Comparison of ENCODE assay signal across 8 cellular contexts in genomic region chr5:1468247-1468612, GRCh38. TPM values are rescaled to one million over a fixed set of nuclear protein-coding genes. Genes with fewer than 3 reads are reported as not detected.
DNase-seq lines count a peak whose midpoint lies in the region; ATAC-seq and TF ChIP-seq lines count a peak whose summit lies in the region.

No MANE protein-coding gene starts in this region.

- intact Hi-C loops in activated CD4-positive, alpha-beta T cell treated with anti-CD3 and anti-CD28 coated beads for 36 hours (cut with DNase I, micrococcal nuclease), result loop anchor here in 1 of 2 experiments (1.0 kb wide), 1 partner anchor 300 kb away; no protein-coding TSS in a partner anchor
- intact Hi-C loops in activated CD4-positive, alpha-beta T cell treated with anti-CD3 and anti-CD28 coated beads, Interleukin-2, amount 10 ng/mL, durations not matched to agents 24 days and 14 days (cut with micrococcal nuclease), result no loop called here
- intact Hi-C loops in sigmoid colon (cut with DNase I), result no loop called here

- peaks cover 6% of the 10 kb centered on the region for H3K4me1 Mint-ChIP-seq in activated CD4-positive, alpha-beta T cell treated with anti-CD3 and anti-CD28 coated beads for 36 hours
- H3K4me1 Mint-ChIP-seq in activated CD4-positive, alpha-beta T cell treated with anti-CD3 and anti-CD28 coated beads, Interleukin-2, amount 10 ng/mL, durations not matched to agents 24 days and 14 days, result no peaks in the 10 kb centered on the region
- peaks cover 3% of the 10 kb centered on the region for H3K4me1 Mint-ChIP-seq in endothelial cell (ENCODE audit: unreplicated experiment)
- H3K4me1 Mint-ChIP-seq in nephron, result no peaks in the 10 kb centered on the region

- H3K27ac ChIP-seq in sigmoid colon, result no peak overlapping the region

- WGBS in sigmoid colon, 2 donors, result 51 to 71% methylated on average over 15 of the region's 15 CpGs

- no peak overlapping the region for H3K27ac Mint-ChIP-seq in activated CD4-positive, alpha-beta T cell treated with anti-CD3 and anti-CD28 coated beads for 36 hours
- no peak overlapping the region for H3K27ac Mint-ChIP-seq in activated CD4-positive, alpha-beta T cell treated with anti-CD3 and anti-CD28 coated beads, Interleukin-2, amount 10 ng/mL, durations not matched to agents 24 days and 14 days
- no peak overlapping the region for H3K27ac Mint-ChIP-seq in endothelial cell (ENCODE audit: unreplicated experiment)
- H3K27ac Mint-ChIP-seq in nephron, result no peak overlapping the region

- H3K9me3 ChIP-seq in NT2/D1 (ENCODE audit: insufficient read depth, low read length) (no peaks in the 10 kb centered on the region), sigmoid colon (no peaks in the 10 kb centered on the region)

- TF ChIP-seq EP300 in sigmoid colon (IDR thresholded peaks at IDR 0.05), result no peak

- POLR2A ChIA-PET in activated CD4-positive, alpha-beta T cell treated with anti-CD3 and anti-CD28 coated beads for 36 hours (lab: Charles Lee), result no interaction called here

- CTCF ChIA-PET in activated CD4-positive, alpha-beta T cell treated with anti-CD3 and anti-CD28 coated beads for 36 hours (lab: Charles Lee), result interaction anchor here (0.6 to 1.3 kb wide), 3 partner anchors 67 to 728 kb away, joined by 3 to 4 read pairs (median 4); no protein-coding TSS in a partner anchor

- no peaks in the 10 kb centered on the region for H3K27me3 ChIP-seq in NT2/D1 (ENCODE audit: insufficient read depth, insufficient read length)
- H3K27me3 ChIP-seq in sigmoid colon, result no peaks in the 10 kb centered on the region

- no peak for TF ChIP-seq POLR2A in sigmoid colon (IDR thresholded peaks at IDR 0.05)

- peaks cover 12% of the 10 kb centered on the region for H3K4me1 ChIP-seq in NT2/D1 (ENCODE audit: insufficient read depth, insufficient read length)
- H3K4me1 ChIP-seq in sigmoid colon, result no peaks in the 10 kb centered on the region

- H3K36me3 Mint-ChIP-seq in activated CD4-positive, alpha-beta T cell treated with anti-CD3 and anti-CD28 coated beads for 36 hours (ENCODE audit: low read depth), result peaks cover 40% of the 10 kb centered on the region
- H3K36me3 Mint-ChIP-seq in activated CD4-positive, alpha-beta T cell treated with anti-CD3 and anti-CD28 coated beads, Interleukin-2, amount 10 ng/mL, durations not matched to agents 24 days and 14 days (ENCODE audit: low read depth), result peaks cover 52% of the 10 kb centered on the region
- H3K36me3 Mint-ChIP-seq in endothelial cell (ENCODE audit: low read depth, unreplicated experiment) (peaks cover 29% of the 10 kb centered on the region), nephron (ENCODE audit: low read depth) (peaks cover 44% of the 10 kb centered on the region)

- peaks cover 6% of the 10 kb centered on the region for H3K9me3 Mint-ChIP-seq in activated CD4-positive, alpha-beta T cell treated with anti-CD3 and anti-CD28 coated beads for 36 hours (ENCODE audit: low read depth)
- peaks cover 4% of the 10 kb centered on the region for H3K9me3 Mint-ChIP-seq in activated CD4-positive, alpha-beta T cell treated with anti-CD3 and anti-CD28 coated beads, Interleukin-2, amount 10 ng/mL, durations not matched to agents 24 days and 14 days
- H3K9me3 Mint-ChIP-seq in endothelial cell (ENCODE audit: unreplicated experiment), result no peaks in the 10 kb centered on the region
- H3K9me3 Mint-ChIP-seq in nephron, result no peaks in the 10 kb centered on the region

- H3K36me3 ChIP-seq in NT2/D1 (ENCODE audit: insufficient read depth, insufficient read length, low read length) (peaks cover 97% of the 10 kb centered on the region), sigmoid colon (peaks cover 2 to 56% (median 15%) of the 10 kb centered on the region in 4 donors)

- H3K4me3 ChIP-seq in NT2/D1 (ENCODE audit: insufficient read length, low read depth), result no peak overlapping the region
- no peak overlapping the region for H3K4me3 ChIP-seq in sigmoid colon

- DNase-seq in activated CD4-positive, alpha-beta T cell treated with anti-CD3 and anti-CD28 coated beads for 36 hours, result peak; percentile 54
- DNase-seq in activated CD4-positive, alpha-beta T cell treated with anti-CD3 and anti-CD28 coated beads, Interleukin-2, amount 10 ng/mL, durations not matched to agents 24 days and 14 days, result no peak
- DNase-seq in NT2/D1 (ENCODE audit: low read depth, low spot score) (peak; percentile 15), endothelial cell (ENCODE audit: low spot score) (peak; percentile 74), sigmoid colon (no peak)

- no peak for ATAC-seq in activated CD4-positive, alpha-beta T cell treated with anti-CD3 and anti-CD28 coated beads for 36 hours
- no peak for ATAC-seq in HG03135 (IDR thresholded peaks at IDR 0.05; ENCODE audit: unreplicated experiment)
- ATAC-seq in HG02588 (IDR thresholded peaks at IDR 0.05; ENCODE audit: unreplicated experiment), result no peak

- TF ChIP-seq CTCF in endothelial cell (IDR thresholded peaks at IDR 0.05; ENCODE audit: unreplicated experiment), result peak; percentile 62
- peak; percentile 38 to 67 (median 54) for TF ChIP-seq CTCF in nephron (IDR thresholded peaks at IDR 0.05; ENCODE audit: unreplicated experiment in 3 of 3)
- peak in 2 of 4 experiments; percentile 20 to 32 for TF ChIP-seq CTCF in sigmoid colon (IDR thresholded peaks at IDR 0.05)

- H3K27me3 Mint-ChIP-seq in activated CD4-positive, alpha-beta T cell treated with anti-CD3 and anti-CD28 coated beads for 36 hours, result no peaks in the 10 kb centered on the region
- no peaks in the 10 kb centered on the region for H3K27me3 Mint-ChIP-seq in activated CD4-positive, alpha-beta T cell treated with anti-CD3 and anti-CD28 coated beads, Interleukin-2, amount 10 ng/mL, durations not matched to agents 24 days and 14 days
- H3K27me3 Mint-ChIP-seq in endothelial cell (ENCODE audit: unreplicated experiment), result peaks cover 15% of the 10 kb centered on the region
- H3K27me3 Mint-ChIP-seq in nephron (ENCODE audit: low read depth), result no peaks in the 10 kb centered on the region

- H3K4me3 Mint-ChIP-seq in activated CD4-positive, alpha-beta T cell treated with anti-CD3 and anti-CD28 coated beads for 36 hours, result no peak overlapping the region
- no peak overlapping the region for H3K4me3 Mint-ChIP-seq in activated CD4-positive, alpha-beta T cell treated with anti-CD3 and anti-CD28 coated beads, Interleukin-2, amount 10 ng/mL, durations not matched to agents 24 days and 14 days
- peak overlapping the region; percentile 69 for H3K4me3 Mint-ChIP-seq in endothelial cell (ENCODE audit: unreplicated experiment)
- H3K4me3 Mint-ChIP-seq in nephron, result no peak overlapping the region

- no peak overlapping the region for H3K9ac ChIP-seq in NT2/D1 (ENCODE audit: insufficient read length, low read depth)

RNA-seq across cellular contexts. Expression of gene SLC6A3, which starts 23.0 kb away (rescaled TPM):
- total RNA-seq in activated CD4-positive, alpha-beta T cell treated with anti-CD3 and anti-CD28 coated beads for 36 hours, result not detected
- total RNA-seq in activated CD4-positive, alpha-beta T cell treated with anti-CD3 and anti-CD28 coated beads, Interleukin-2, amount 10 ng/mL, durations not matched to agents 24 days and 14 days, result not detected in 2 replicates
- 0.10 TPM for total RNA-seq in endothelial cell (ENCODE audit: unreplicated experiment)
- total RNA-seq in sigmoid colon, result not detected
- under 1 TPM in 1 of 3 donors, not detected in 2; 0.06 TPM for polyA plus RNA-seq in sigmoid colon

RNA-seq across cellular contexts. Expression of gene LPCAT1, which starts 55.5 kb away (rescaled TPM):
- total RNA-seq in activated CD4-positive, alpha-beta T cell treated with anti-CD3 and anti-CD28 coated beads for 36 hours, result 10 to 100 TPM; 42.5 to 54.5 TPM
- 93.2 and 95.6 TPM in 2 replicates for total RNA-seq in activated CD4-positive, alpha-beta T cell treated with anti-CD3 and anti-CD28 coated beads, Interleukin-2, amount 10 ng/mL, durations not matched to agents 24 days and 14 days
- 81.3 TPM for total RNA-seq in endothelial cell (ENCODE audit: unreplicated experiment)
- 10 to 100 TPM; 20.6 to 24.3 (median 22.3) TPM for total RNA-seq in sigmoid colon
- polyA plus RNA-seq in sigmoid colon, result 10 to 100 TPM in 1 of 3 donors, 1 to 10 TPM in 2; 4.2 to 35.1 (median 7.8) TPM

Comparison
In these comparisons a context has a peak if more than half of its experiments do, and no peak if none do; other contexts are left out.
1. DNase-seq: peak in activated CD4-positive, alpha-beta T cell treated with anti-CD3 and anti-CD28 coated beads for 36 hours (single experiment), NT2/D1 (single experiment) and endothelial cell (single experiment); none in activated CD4-positive, alpha-beta T cell treated with anti-CD3 and anti-CD28 coated beads, Interleukin-2, amount 10 ng/mL, durations not matched to agents 24 days and 14 days (single experiment) and sigmoid colon (single experiment).